In the genomic region with DNA sequence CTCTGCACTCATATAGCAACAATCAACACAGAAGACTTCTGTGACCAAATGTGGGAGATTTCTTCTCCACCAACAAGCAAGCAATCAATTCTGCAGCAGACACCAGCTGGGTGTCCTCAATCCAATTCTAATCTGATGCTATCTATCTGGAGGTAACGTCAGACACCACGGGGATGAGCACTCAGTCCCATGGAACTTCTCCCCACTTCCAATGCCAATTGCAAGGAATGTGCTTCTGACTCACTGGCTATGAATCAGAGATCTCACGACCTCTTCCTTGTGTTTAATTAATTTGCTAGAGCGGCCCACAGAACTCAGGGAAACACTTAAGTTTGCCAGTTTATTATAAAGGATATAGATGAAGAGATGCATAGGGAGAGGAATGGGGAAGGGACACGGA, we compare ENCODE assay signal across 15 cellular contexts.
A peak's percentile ranks its signal among the peaks of the same experiment; 100 is the strongest.
DNase-seq lines count a peak whose midpoint lies in the region; ATAC-seq and TF ChIP-seq lines count a peak whose summit lies in the region.
"Had no signal": no experiment of that assay in that cellular context is flagged by ENCODE, and none has a peak within 500 bp of the region (broad histone marks: within the 10 kb centered on the region; RNA-seq: fewer than 3 reads in every experiment).

No MANE protein-coding gene starts in this region.

- H4K8ac ChIP-seq in trophoblast cell (ENCODE audit: low read depth, low read length), result no peak overlapping the region

- no peak overlapping the region for H3K27ac ChIP-seq in trophoblast cell (ENCODE audit: low read depth, low read length)
- H3K27ac ChIP-seq: thoracic aorta had no signal

- ATAC-seq in HG03520 (IDR thresholded peaks at IDR 0.05; ENCODE audit: unreplicated experiment), result no peak

- no peak overlapping the region for H3K4me3 ChIP-seq in epithelial cell of esophagus (ENCODE audit: low read length)
- H3K4me3 ChIP-seq in trophoblast cell (ENCODE audit: low read depth, low read length), result no peak overlapping the region
- H3K4me3 ChIP-seq: thoracic aorta had no signal

- H3K9me3 Mint-ChIP-seq in chondrocyte (ENCODE audit: low read depth), result no peaks in the 10 kb centered on the region
- H3K9me3 Mint-ChIP-seq: activated CD4-positive, alpha-beta memory T cell treated with anti-CD3 and anti-CD28 coated beads for 36 hours; nephron had no signal

- no peak overlapping the region for H3K14ac ChIP-seq in trophoblast cell (ENCODE audit: low read length)

- H4K91ac ChIP-seq in trophoblast cell (ENCODE audit: low read depth, low read length), result no peak overlapping the region

- H3K79me1 ChIP-seq in trophoblast cell (ENCODE audit: low read length), result no peaks in the 10 kb centered on the region

- no peak overlapping the region for H2AFZ ChIP-seq in trophoblast cell (ENCODE audit: insufficient read depth, low read length, poor library complexity)

- H3K4ac ChIP-seq in trophoblast cell (ENCODE audit: low read depth, low read length), result no peak overlapping the region

- no peak overlapping the region for H2AK5ac ChIP-seq in trophoblast cell (ENCODE audit: low read length)

- WGBS in trophoblast cell (ENCODE audit: extremely low coverage, insufficient coverage, insufficient read length), result no CpG with 5 or more reads among the region's 5 CpGs

- no peak overlapping the region for H2BK12ac ChIP-seq in trophoblast cell (ENCODE audit: low read length)

- no peaks in the 10 kb centered on the region for H3K36me3 Mint-ChIP-seq in chondrocyte (ENCODE audit: low read depth)
- H3K36me3 Mint-ChIP-seq: activated CD4-positive, alpha-beta memory T cell treated with anti-CD3 and anti-CD28 coated beads for 36 hours had no signal

- H3K79me2 ChIP-seq in trophoblast cell (ENCODE audit: control insufficient read depth, insufficient read depth, low read length, poor library complexity), result no peaks in the 10 kb centered on the region

- no peak overlapping the region for H3K4me3 Mint-ChIP-seq in chondrocyte (ENCODE audit: unreplicated experiment)
- H3K4me3 Mint-ChIP-seq: activated CD4-positive, alpha-beta memory T cell treated with anti-CD3 and anti-CD28 coated beads for 36 hours; nephron had no signal

- H3K18ac ChIP-seq in trophoblast cell (ENCODE audit: low read length), result no peak overlapping the region

- H3K27me3 Mint-ChIP-seq in chondrocyte (ENCODE audit: low read depth), result peaks cover 8% of the 10 kb centered on the region

- no peaks in the 10 kb centered on the region for H3K27me3 ChIP-seq in trophoblast cell (ENCODE audit: insufficient read depth, low read length)

- H3K4me1 ChIP-seq in trophoblast cell (ENCODE audit: control insufficient read depth in 1 of 2, insufficient read depth in 2 of 2, low read length in 2 of 2), result peaks cover 2% of the 10 kb centered on the region in 2 experiments

- TF ChIP-seq CTCF in epithelial cell of esophagus (IDR thresholded peaks at IDR 0.05; ENCODE audit: insufficient read depth, low read depth, low read length, missing control alignments), result no peak
- no peak for TF ChIP-seq CTCF in chondrocyte (IDR thresholded peaks at IDR 0.05)

- H3K9ac ChIP-seq in trophoblast cell (ENCODE audit: low read length), result no peak overlapping the region

- peak; percentile 90 for DNase-seq in ELR (ENCODE audit: low read depth)
- DNase-seq in RKO (ENCODE audit: low spot score), result peak; percentile 77
- DNase-seq in epithelial cell of esophagus (ENCODE audit: low read depth), result peak; percentile 89
- DNase-seq in trophoblast cell, result peak; percentile 17 to 39
- no peak for DNase-seq in stimulated activated CD4-positive, alpha-beta T cell treated with anti-CD3 and anti-CD28 coated beads, Interleukin-2, amount 100 ng/mL, for 48 hours
- DNase-seq in chondrocyte (ENCODE audit: low spot score), result no peak
- DNase-seq in activated naive CD4-positive, alpha-beta T cell treated with Interleukin-2 at 50 U/mL for 16 hours, result no peak
- DNase-seq: activated CD4-positive, alpha-beta memory T cell treated with anti-CD3 and anti-CD28 coated beads for 36 hours; activated gamma-delta T cell treated with Interleukin-2 at 50 U/mL for 16 hours; left cardiac atrium; NCI-H2171; T-helper 9 cell had no signal

- no peaks in the 10 kb centered on the region for H3K9me3 ChIP-seq in trophoblast cell (ENCODE audit: insufficient read depth, low read depth, low read length)
- H3K9me3 ChIP-seq: thoracic aorta had no signal

- H4K12ac ChIP-seq in trophoblast cell (ENCODE audit: low read depth, low read length), result no peak overlapping the region

- H3K27ac Mint-ChIP-seq in chondrocyte (ENCODE audit: unreplicated experiment), result no peak overlapping the region
- H3K27ac Mint-ChIP-seq: activated CD4-positive, alpha-beta memory T cell treated with anti-CD3 and anti-CD28 coated beads for 36 hours had no signal

- H2BK5ac ChIP-seq in trophoblast cell (ENCODE audit: low read depth, low read length, poor library complexity), result no peak overlapping the region

- no peaks in the 10 kb centered on the region for H3K36me3 ChIP-seq in trophoblast cell (ENCODE audit: control insufficient read depth in 1 of 2, insufficient read depth in 2 of 2, low read length in 2 of 2)
- H3K36me3 ChIP-seq: thoracic aorta had no signal

- no peak overlapping the region for H2BK120ac ChIP-seq in trophoblast cell (ENCODE audit: insufficient read depth, low read length, poor library complexity)

- H3K4me2 ChIP-seq in trophoblast cell (ENCODE audit: low read length), result no peak overlapping the region

- peaks cover 10% of the 10 kb centered on the region for H3K4me1 Mint-ChIP-seq in chondrocyte (ENCODE audit: low read depth)

- no peak overlapping the region for H3K23ac ChIP-seq in trophoblast cell (ENCODE audit: low read length)

Comparison
In these comparisons a context has a peak if more than half of its experiments do, and no peak if none do; other contexts are left out.
1. DNase-seq: peak in ELR (single experiment), RKO (single experiment), epithelial cell of esophagus (single experiment) and trophoblast cell (2 of 2); none in stimulated activated CD4-positive, alpha-beta T cell treated with anti-CD3 and anti-CD28 coated beads, Interleukin-2, amount 100 ng/mL, for 48 hours (0 of 2), chondrocyte (single experiment) and activated naive CD4-positive, alpha-beta T cell treated with Interleukin-2 at 50 U/mL for 16 hours (single experiment).